8 cellular contexts compared by ENCODE assay signal in genomic region chr15:83207622-83208356, GRCh38. TPM values are rescaled to one million over a fixed set of nuclear protein-coding genes. Genes with fewer than 3 reads are reported as not detected.
DNase-seq lines count a peak whose midpoint lies in the region; ATAC-seq and TF ChIP-seq lines count a peak whose summit lies in the region.

Gene HDGFL3, minus strand, starts transcription at chr15:83207823. Its CDS starts 409 bp downstream, at chr15:83207414.

- H4K5ac ChIP-seq in mesendoderm (ENCODE audit: low read length) = no peak within 1 kb of the TSS

- peaks cover 2% of the 10 kb centered on the region for H3K79me1 ChIP-seq in mesendoderm (ENCODE audit: low read length)

- H3K27ac Mint-ChIP-seq in Calu3 (ENCODE audit: unreplicated experiment) = peak within 1 kb of the TSS; percentile 90
- peak within 1 kb of the TSS; percentile 94 for H3K27ac Mint-ChIP-seq in activated CD8-positive, alpha-beta T cell treated with anti-CD3 and anti-CD28 coated beads, Interleukin-2, amount 10 ng/mL, durations not matched to agents 7 days and 5 days

- peak; percentile 62 for DNase-seq in Calu3
- peak; percentile 10 to 15 for DNase-seq in NCI-H1930 (lab: John Stamatoyannopoulos, UW)
- DNase-seq in activated CD8-positive, alpha-beta T cell treated with anti-CD3 and anti-CD28 coated beads, Interleukin-2, amount 10 ng/mL, durations not matched to agents 7 days and 5 days = peak; percentile 67
- DNase-seq in epithelial cell of esophagus (ENCODE audit: low read depth) = peak; percentile 59
- peak; percentile 77 for DNase-seq in mesendoderm
- peak; percentile 58 for DNase-seq in stimulated activated naive CD8-positive, alpha-beta T cell treated with anti-CD3 and anti-CD28 coated beads, Interleukin-15, Interleukin-2, amounts not matched to agents 100 U/mL and 50 U/mL, for 24 hours
- no peak for DNase-seq in activated CD4-positive, CD25-positive, alpha-beta regulatory T cell treated with anti-CD3 and anti-CD28 coated beads, Interleukin-2, amount 50 U/mL, for 72 hours

- peak within 1 kb of the TSS; percentile 85 for H3K4me2 ChIP-seq in mesendoderm (ENCODE audit: low read length)

- WGBS in mesendoderm (ENCODE audit: extremely low coverage, insufficient coverage, low lambda C conversion rate) = no CpG with 5 or more reads among the region's 99 CpGs

- no TSS peak for BruUV-seq in Calu3 (replicated peaks; lab: Mats Ljungman, UMichigan)

- TF ChIP-seq CTCF in Calu3 (IDR thresholded peaks at IDR 0.05; ENCODE audit: unreplicated experiment) (no peak), epithelial cell of esophagus (IDR thresholded peaks at IDR 0.05; ENCODE audit: insufficient read depth, low read depth, low read length, missing control alignments) (no peak)

- POLR2A ChIA-PET in activated CD8-positive, alpha-beta T cell treated with anti-CD3 and anti-CD28 coated beads, Interleukin-2, amount 10 ng/mL, durations not matched to agents 7 days and 5 days (lab: Charles Lee) = interaction anchor here (0.7 to 1.5 kb wide), 3 partner anchors 99 to 196 kb away, joined by 3 to 6 read pairs (median 4); partner anchors contain the start of genes BTBD1 and C15orf40

- H3K4me1 ChIP-seq in mesendoderm (ENCODE audit: control insufficient read depth, low read depth, low read length) = peaks cover 2% of the 10 kb centered on the region

- intact Hi-C loops in Calu3 (cut with micrococcal nuclease; ENCODE audit: unreplicated experiment) = loop anchor here (5.0 kb wide), 2 partner anchors 140 to 195 kb away; partner anchors contain the start of genes BTBD1 and C15orf40

- H3K27me3 Mint-ChIP-seq in Calu3 (ENCODE audit: unreplicated experiment) = no peaks in the 10 kb centered on the region
- H3K27me3 Mint-ChIP-seq in activated CD8-positive, alpha-beta T cell treated with anti-CD3 and anti-CD28 coated beads, Interleukin-2, amount 10 ng/mL, durations not matched to agents 7 days and 5 days (ENCODE audit: low read depth) = peaks cover 7% of the 10 kb centered on the region

- H4K8ac ChIP-seq in mesendoderm (ENCODE audit: low read depth, low read length) = peak within 1 kb of the TSS; percentile 82

- peak within 1 kb of the TSS; percentile 95 for H3K9ac ChIP-seq in mesendoderm (ENCODE audit: low read length)

- H2AK5ac ChIP-seq in mesendoderm (ENCODE audit: low read length) = no peak within 1 kb of the TSS

- ATAC-seq in GM21619 (IDR thresholded peaks at IDR 0.05; ENCODE audit: unreplicated experiment) = peak; percentile 53
- peak; percentile 71 for ATAC-seq in activated CD8-positive, alpha-beta T cell treated with anti-CD3 and anti-CD28 coated beads, Interleukin-2, amount 10 ng/mL, durations not matched to agents 7 days and 5 days
- peak; percentile 62 for ATAC-seq in stimulated activated naive CD8-positive, alpha-beta T cell treated with anti-CD3 and anti-CD28 coated beads, Interleukin-15, Interleukin-2, amounts not matched to agents 100 U/mL and 50 U/mL, for 24 hours

- no peaks in the 10 kb centered on the region for H3K36me3 ChIP-seq in mesendoderm (ENCODE audit: control insufficient read depth, insufficient read depth, low read length)

- H3K27ac ChIP-seq in mesendoderm (ENCODE audit: low read depth, low read length) = peak within 1 kb of the TSS; percentile 90

- no peaks in the 10 kb centered on the region for H3K27me3 ChIP-seq in mesendoderm (ENCODE audit: insufficient read depth, low read length, poor library complexity)

- peak within 1 kb of the TSS; percentile 98 for H3K18ac ChIP-seq in mesendoderm (ENCODE audit: low read length)

- H3K23ac ChIP-seq in mesendoderm (ENCODE audit: low read length) = peak within 1 kb of the TSS; percentile 38

- no peak within 1 kb of the TSS for H3K4me3 Mint-ChIP-seq in Calu3 (ENCODE audit: low read depth, unreplicated experiment)
- peak within 1 kb of the TSS; percentile 95 for H3K4me3 Mint-ChIP-seq in activated CD8-positive, alpha-beta T cell treated with anti-CD3 and anti-CD28 coated beads, Interleukin-2, amount 10 ng/mL, durations not matched to agents 7 days and 5 days

- H3K79me2 ChIP-seq in mesendoderm (ENCODE audit: control insufficient read depth, insufficient read depth, low read length) = peaks cover 31% of the 10 kb centered on the region

- peak within 1 kb of the TSS; percentile 82 for H3K4ac ChIP-seq in mesendoderm (ENCODE audit: low read depth, low read length)

- peaks cover 13% of the 10 kb centered on the region for H3K36me3 Mint-ChIP-seq in Calu3 (ENCODE audit: insufficient read depth, unreplicated experiment)
- peaks cover 10% of the 10 kb centered on the region for H3K36me3 Mint-ChIP-seq in activated CD8-positive, alpha-beta T cell treated with anti-CD3 and anti-CD28 coated beads, Interleukin-2, amount 10 ng/mL, durations not matched to agents 7 days and 5 days (ENCODE audit: low read depth)

- H2BK120ac ChIP-seq in mesendoderm (ENCODE audit: low read depth, low read length) = peak within 1 kb of the TSS; percentile 33

- peak within 1 kb of the TSS; percentile 46 for H2BK5ac ChIP-seq in mesendoderm (ENCODE audit: low read length)

- no peaks in the 10 kb centered on the region for H3K9me3 Mint-ChIP-seq in Calu3 (ENCODE audit: low read depth, unreplicated experiment)
- no peaks in the 10 kb centered on the region for H3K9me3 Mint-ChIP-seq in activated CD8-positive, alpha-beta T cell treated with anti-CD3 and anti-CD28 coated beads, Interleukin-2, amount 10 ng/mL, durations not matched to agents 7 days and 5 days (ENCODE audit: insufficient read depth)

- H3K4me3 ChIP-seq in epithelial cell of esophagus (ENCODE audit: low read length) (peak within 1 kb of the TSS; percentile 69), mesendoderm (ENCODE audit: low read length) (peak within 1 kb of the TSS; percentile 93)

- CTCF ChIA-PET in Calu3 (lab: Charles Lee) = interaction anchor here (0.6 kb wide), 1 partner anchor 839 kb away, joined by 7 read pairs; no protein-coding TSS in a partner anchor
- CTCF ChIA-PET in activated CD8-positive, alpha-beta T cell treated with anti-CD3 and anti-CD28 coated beads, Interleukin-2, amount 10 ng/mL, durations not matched to agents 7 days and 5 days (lab: Charles Lee) = interaction anchor here (0.7 to 2.2 kb wide), 6 partner anchors 13 to 198 kb away, joined by 4 to 9 read pairs (median 6); partner anchors contain the start of gene C15orf40

- H3K56ac ChIP-seq in mesendoderm (ENCODE audit: low read length) = peak within 1 kb of the TSS; percentile 90

- H2BK15ac ChIP-seq in mesendoderm (replicated peaks; ENCODE audit: low read depth) = peak within 1 kb of the TSS; percentile 28

- peaks cover 30% of the 10 kb centered on the region for H3K4me1 Mint-ChIP-seq in Calu3 (ENCODE audit: low read depth, unreplicated experiment)
- H3K4me1 Mint-ChIP-seq in activated CD8-positive, alpha-beta T cell treated with anti-CD3 and anti-CD28 coated beads, Interleukin-2, amount 10 ng/mL, durations not matched to agents 7 days and 5 days (ENCODE audit: low read depth) = peaks cover 29% of the 10 kb centered on the region

RNA-seq across cellular contexts. Expression of gene HDGFL3, which starts in this region (rescaled TPM):
- total RNA-seq in Calu3 (2022) = 62.9 and 69.4 TPM in 2 replicates
- 10 to 100 TPM; 76.8 to 79.7 TPM for total RNA-seq in activated CD8-positive, alpha-beta T cell treated with anti-CD3 and anti-CD28 coated beads, Interleukin-2, amount 10 ng/mL, durations not matched to agents 7 days and 5 days
- 124 TPM for polyA plus RNA-seq in mesendoderm (2013, experiment 1 of 2)
- polyA plus RNA-seq in mesendoderm (2013, experiment 2 of 2) = 127 TPM
